In genomic region chr17:75515523-75516254, GRCh38 we compare ENCODE assay signal across 8 cellular contexts. TPM values are rescaled to one million over a fixed set of nuclear protein-coding genes. Genes with fewer than 3 reads are reported as not detected.
DNase-seq lines count a peak whose midpoint lies in the region; ATAC-seq, FAIRE-seq and TF ChIP-seq lines count a peak whose summit lies in the region.

A gene with protein sequence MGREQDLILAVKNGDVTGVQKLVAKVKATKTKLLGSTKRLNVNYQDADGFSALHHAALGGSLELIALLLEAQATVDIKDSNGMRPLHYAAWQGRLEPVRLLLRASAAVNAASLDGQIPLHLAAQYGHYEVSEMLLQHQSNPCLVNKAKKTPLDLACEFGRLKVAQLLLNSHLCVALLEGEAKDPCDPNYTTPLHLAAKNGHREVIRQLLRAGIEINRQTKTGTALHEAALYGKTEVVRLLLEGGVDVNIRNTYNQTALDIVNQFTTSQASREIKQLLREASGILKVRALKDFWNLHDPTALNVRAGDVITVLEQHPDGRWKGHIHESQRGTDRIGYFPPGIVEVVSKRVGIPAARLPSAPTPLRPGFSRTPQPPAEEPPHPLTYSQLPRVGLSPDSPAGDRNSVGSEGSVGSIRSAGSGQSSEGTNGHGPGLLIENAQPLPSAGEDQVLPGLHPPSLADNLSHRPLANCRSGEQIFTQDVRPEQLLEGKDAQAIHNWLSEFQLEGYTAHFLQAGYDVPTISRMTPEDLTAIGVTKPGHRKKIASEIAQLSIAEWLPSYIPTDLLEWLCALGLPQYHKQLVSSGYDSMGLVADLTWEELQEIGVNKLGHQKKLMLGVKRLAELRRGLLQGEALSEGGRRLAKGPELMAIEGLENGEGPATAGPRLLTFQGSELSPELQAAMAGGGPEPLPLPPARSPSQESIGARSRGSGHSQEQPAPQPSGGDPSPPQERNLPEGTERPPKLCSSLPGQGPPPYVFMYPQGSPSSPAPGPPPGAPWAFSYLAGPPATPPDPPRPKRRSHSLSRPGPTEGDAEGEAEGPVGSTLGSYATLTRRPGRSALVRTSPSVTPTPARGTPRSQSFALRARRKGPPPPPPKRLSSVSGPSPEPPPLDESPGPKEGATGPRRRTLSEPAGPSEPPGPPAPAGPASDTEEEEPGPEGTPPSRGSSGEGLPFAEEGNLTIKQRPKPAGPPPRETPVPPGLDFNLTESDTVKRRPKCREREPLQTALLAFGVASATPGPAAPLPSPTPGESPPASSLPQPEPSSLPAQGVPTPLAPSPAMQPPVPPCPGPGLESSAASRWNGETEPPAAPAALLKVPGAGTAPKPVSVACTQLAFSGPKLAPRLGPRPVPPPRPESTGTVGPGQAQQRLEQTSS (N-terminal part only) (minus strand): TSS chr17:75515537. CDS start chr17:75513804, 1,733 bp downstream.

- no peaks in the 10 kb centered on the region for H3K27me3 ChIP-seq in A673 (replicated peaks; ENCODE audit: insufficient read depth, low read depth, low read length, poor library complexity)

- POLR2A ChIA-PET in A673 (lab: Charles Lee; ENCODE audit: low non-redundant PET): no interaction called here

- H3K9me3 ChIP-seq in A673 (ENCODE audit: low read depth, low read length, poor library complexity, severe bottlenecking) (no peaks in the 10 kb centered on the region), kidney (ENCODE audit: control insufficient read depth in 1 of 2, low read length in 2 of 2) (no peaks in the 10 kb centered on the region)

- ATAC-seq in GM18867 (IDR thresholded peaks at IDR 0.05; ENCODE audit: unreplicated experiment) (peak; percentile 51), HG03159 (IDR thresholded peaks at IDR 0.05; ENCODE audit: unreplicated experiment) (peak; percentile 48)

- no TSS peak for BruUV-seq in A673 (replicated peaks; lab: Mats Ljungman, UMichigan)

- H3K4me1 ChIP-seq in A673 (ENCODE audit: insufficient read depth, low read length, poor library complexity, severe bottlenecking) (no peaks in the 10 kb centered on the region), kidney (ENCODE audit: control insufficient read depth in 1 of 2, insufficient read depth in 1 of 2, low read depth in 1 of 2, low read length in 2 of 2) (peaks cover 28% of the 10 kb centered on the region in 2 donors)

- H3K27ac ChIP-seq in A673 (ENCODE audit: low read depth, low read length, poor library complexity, severe bottlenecking) (peak within 1 kb of the TSS; percentile 80), kidney (ENCODE audit: low read depth in 2 of 2, low read length in 2 of 2) (peak within 1 kb of the TSS; percentile 89 to 92)

- DNase-seq in A673 (ENCODE audit: low spot score) (peak; percentile 92), NCI-H2227 treated with DMSO at 0.1 percent for 48 hours (lab: John Stamatoyannopoulos, UW) (peak; percentile 96), cerebellar cortex (ENCODE audit: low spot score) (peak; percentile 92), kidney (peak; percentile 99)
- DNase-seq in activated CD4-positive, CD25-positive, alpha-beta regulatory T cell treated with anti-CD3 and anti-CD28 coated beads, Interleukin-2, amount 50 U/mL, for 72 hours: peak; percentile 85
- DNase-seq in stimulated activated CD4-positive, alpha-beta T cell treated with anti-CD3 and anti-CD28 coated beads, Interleukin-12 subunit alpha, Interleukin-12 subunit beta, amount 100 ng/mL, for 4 hours: peak; percentile 85

- FAIRE-seq in kidney (lab: Jason Lieb, UNC): no peak

- CTCF ChIA-PET in A673 (lab: Charles Lee): interaction anchor here (1.0 kb wide), 3 partner anchors 10 to 245 kb away, joined by 3 to 12 read pairs (median 3); partner anchors contain the start of genes LLGL2 and MIF4GD

- H3K4me3 ChIP-seq in A673 (ENCODE audit: low read depth, low read length, poor library complexity, severe bottlenecking): peak within 1 kb of the TSS; percentile 87
- peak within 1 kb of the TSS; percentile 81 to 86 for H3K4me3 ChIP-seq in kidney (ENCODE audit: low read length in 2 of 2)

- H3K9ac ChIP-seq in kidney (ENCODE audit: low read length in 2 of 2): peak within 1 kb of the TSS; percentile 90 to 95

- H3K36me3 ChIP-seq in A673 (ENCODE audit: insufficient read depth, low read length, poor library complexity, severe bottlenecking) (peaks cover 6% of the 10 kb centered on the region), kidney (ENCODE audit: control insufficient read depth in 1 of 2, insufficient read depth in 2 of 2, low read length in 2 of 2) (peaks cover 2 to 21% of the 10 kb centered on the region in 2 donors)

- TF ChIP-seq CTCF in A673 (conservative IDR thresholded peaks at IDR 0.05; ENCODE audit: low read depth, low read length): peak; percentile 98
- TF ChIP-seq CTCF in kidney (IDR thresholded peaks at IDR 0.05; ENCODE audit: borderline replicate concordance, extremely low read depth, insufficient read depth): peak; percentile 93

- intact Hi-C loops in A673 (cut with micrococcal nuclease; ENCODE audit: unreplicated experiment) (loop anchor here (1.0 to 5.0 kb wide), 2 partner anchors 72 to 89 kb away; partner anchors contain the start of gene MYO15B), kidney (cut with DNase I) (no loop called here)

RNA-seq across cellular contexts. Expression of the gene that starts here (rescaled TPM):
- 32.6 and 32.7 TPM in 2 replicates for total RNA-seq in A673 (2021)
- total RNA-seq in kidney: 98.6 TPM
- polyA plus RNA-seq in kidney (ENCODE audit: insufficient read depth, low read depth, low replicate concordance): 25.0 TPM

Comparison
In these comparisons a context has a peak if more than half of its experiments do, and no peak if none do; other contexts are left out.
1. Peak in every context shown above with its lines: DNase-seq, ATAC-seq, H3K4me3 ChIP-seq and H3K27ac ChIP-seq.